8 cellular contexts compared by ENCODE assay signal in genomic region chr5:146426853-146427618, GRCh38. TPM values are rescaled to one million over a fixed set of nuclear protein-coding genes. Genes with fewer than 3 reads are reported as not detected.
A peak's percentile ranks its signal among the peaks of the same experiment; 100 is the strongest.
DNase-seq lines count a peak whose midpoint lies in the region; ATAC-seq, FAIRE-seq and TF ChIP-seq lines count a peak whose summit lies in the region.

No MANE protein-coding gene starts in this region.

- peaks cover 0 to 6% (median 4%) of the 10 kb centered on the region in 4 donors for H3K4me1 Mint-ChIP-seq in CD4-positive, CD25-positive, alpha-beta regulatory T cell

- H2BK120ac ChIP-seq in H1 (replicated peaks; ENCODE audit: low read depth, low read length) = no peak overlapping the region

- no peaks in the 10 kb centered on the region for H3K4me1 ChIP-seq in CD4-positive, CD25-positive, alpha-beta regulatory T cell (ENCODE audit: control insufficient read depth, insufficient read depth, low read length, poor library complexity, severe bottlenecking)
- no peaks in the 10 kb centered on the region for H3K4me1 ChIP-seq in PC-3 (ENCODE audit: insufficient read depth, low read length)
- no peaks in the 10 kb centered on the region; a peak in 1 of 7 replicates for H3K4me1 ChIP-seq in H1 (replicated peaks in 1 of 4; ENCODE audit: control insufficient read depth in 3 of 4, insufficient read depth in 4 of 4, low read length in 3 of 4)

- H4K91ac ChIP-seq in H1 (replicated peaks; ENCODE audit: insufficient read length, low read length) = no peak overlapping the region

- H3K4me2 ChIP-seq in PC-3 (ENCODE audit: low read length) (no peak overlapping the region), H1 (ENCODE audit: insufficient read depth in 1 of 2, low read depth in 2 of 2, low read length in 2 of 2) (no peak overlapping the region)

- peaks cover 7% of the 10 kb centered on the region for H3K27me3 ChIP-seq in CD4-positive, CD25-positive, alpha-beta regulatory T cell (ENCODE audit: control insufficient read depth, insufficient read depth, low read length)
- H3K27me3 ChIP-seq in HL-60 (ENCODE audit: insufficient read depth, poor library complexity, severe bottlenecking) = peaks cover 4% of the 10 kb centered on the region
- no peaks in the 10 kb centered on the region for H3K27me3 ChIP-seq in PC-3 (ENCODE audit: low read length)
- no peaks in the 10 kb centered on the region; a peak in 1 of 7 replicates for H3K27me3 ChIP-seq in H1 (replicated peaks in 1 of 4; ENCODE audit: control insufficient read depth in 3 of 4, extremely low read depth in 1 of 4, insufficient read depth in 3 of 4, low read length in 3 of 4)

- no peak overlapping the region for H3K4ac ChIP-seq in H1 (replicated peaks; ENCODE audit: insufficient read length, low read depth, low read length)

- H2AFZ ChIP-seq in PC-3 (ENCODE audit: low read length) (peak overlapping the region; percentile 56), H1 (ENCODE audit: low read length) (peak overlapping the region; percentile 76; the same call in 1 of the 2 replicates)

- H3F3A ChIP-seq in PC-3 (ENCODE audit: low read length, unreplicated experiment) = no peaks in the 10 kb centered on the region

- no peak overlapping the region for H2BK15ac ChIP-seq in H1 (ENCODE audit: low read length)

- peak; percentile 46 to 47 for ATAC-seq in CD4-positive, CD25-positive, alpha-beta regulatory T cell (ENCODE audit: low read depth in 2 of 2)
- ATAC-seq in GM18868 (IDR thresholded peaks at IDR 0.05; ENCODE audit: unreplicated experiment) (peak; percentile 65), PC-3 (peak; percentile 77)

- H3K14ac ChIP-seq in H1 (ENCODE audit: insufficient read length) = no peak overlapping the region

- peak; percentile 89 for TF ChIP-seq RAD21 in H1 (IDR thresholded peaks at IDR 0.05 in 1 of 2, conservative IDR thresholded peaks at IDR 0.05 in 1 of 2; ENCODE audit: low read depth in 2 of 2, low read length in 2 of 2)

- intact Hi-C loops in PC-3 (cut with micrococcal nuclease) = loop anchor here (1.0 kb wide), 1 partner anchor 136 kb away; no protein-coding TSS in a partner anchor

- 54% methylated on average over 7 of the region's 7 CpGs; no CpG with 5 or more reads in 1 of the 2 experiments for WGBS in H1 (ENCODE audit: extremely low coverage in 1 of 2, insufficient coverage in 1 of 2, insufficient read length in 1 of 2, insufficient replicate concordance in 2 of 2, low coverage in 1 of 2, low lambda C conversion rate in 2 of 2, missing lambda C conversion rate in 1 of 2), 2 experiments

- TF ChIP-seq POLR2A in H1 (IDR thresholded peaks at IDR 0.05; ENCODE audit: control extremely low read depth in 1 of 2, low read depth in 2 of 2, low read length in 2 of 2) = no peak

- no peaks in the 10 kb centered on the region for H4K20me1 ChIP-seq in PC-3 (ENCODE audit: low read length)
- H4K20me1 ChIP-seq in H1 (replicated peaks in 1 of 2; ENCODE audit: control insufficient read depth in 1 of 2, insufficient read depth in 2 of 2, low read length in 2 of 2) = no peaks in the 10 kb centered on the region

- TF ChIP-seq CTCF in HL-60 (IDR thresholded peaks at IDR 0.05; ENCODE audit: insufficient read depth, low read length) = peak; percentile 45
- TF ChIP-seq CTCF in PC-3 (conservative IDR thresholded peaks at IDR 0.05; ENCODE audit: low read depth, low read length) = peak; percentile 93
- peak in 2 of 3 experiments; percentile 59 to 68; a peak in 2 of 4 replicates for TF ChIP-seq CTCF in H1 (IDR thresholded peaks at IDR 0.05; ENCODE audit: control extremely low read depth in 1 of 3, insufficient read depth in 1 of 3, low read depth in 1 of 3, low read length in 3 of 3)

- H3K79me1 ChIP-seq in H1 (ENCODE audit: low read depth, low read length) = no peaks in the 10 kb centered on the region; the same call in 1 of the 2 replicates

- CTCF ChIA-PET in PC-3 (lab: Charles Lee) (interaction anchor here (0.5 kb wide), 1 partner anchor 55 kb away, joined by 6 read pairs; no protein-coding TSS in a partner anchor), H1 (lab: Charles Lee; ENCODE audit: partially characterized antibody) (interaction anchor here (0.5 to 5.8 kb wide), 35 partner anchors 8 to 1430 kb away, joined by 3 to 54 read pairs (median 5); partner anchors contain the start of genes POU4F3 and TCERG1)

- no peak overlapping the region for H3K18ac ChIP-seq in H1 (ENCODE audit: extremely low read depth, low read length)

- H3K36me3 ChIP-seq in CD4-positive, CD25-positive, alpha-beta regulatory T cell (ENCODE audit: control insufficient read depth, insufficient read depth, low read length) = no peaks in the 10 kb centered on the region
- H3K36me3 ChIP-seq in PC-3 (ENCODE audit: low read depth, low read length) (no peaks in the 10 kb centered on the region), H1 (ENCODE audit: control insufficient read depth in 2 of 4, insufficient read depth in 4 of 4, low read length in 3 of 4) (no peaks in the 10 kb centered on the region)

- H2BK12ac ChIP-seq in H1 (ENCODE audit: low read depth, low read length) = no peak overlapping the region

- TF ChIP-seq EP300 in H1 (IDR thresholded peaks at IDR 0.05; ENCODE audit: borderline replicate concordance in 1 of 2, low read depth in 2 of 2, low read length in 2 of 2) = no peak

- H3K4me3 ChIP-seq in CD4-positive, CD25-positive, alpha-beta regulatory T cell (ENCODE audit: low read depth, low read length) = no peak overlapping the region
- H3K4me3 ChIP-seq in HL-60 (replicated peaks; ENCODE audit: insufficient read depth, low read length) (no peak overlapping the region), PC-3 (ENCODE audit: low read length) (no peak overlapping the region), H1 (ENCODE audit: extremely low read depth in 1 of 4, insufficient read depth in 2 of 4, low read depth in 3 of 4, low read length in 4 of 4) (no peak overlapping the region)

- H2AK5ac ChIP-seq in H1 (ENCODE audit: low read depth, low read length) = no peak overlapping the region

- H3K79me2 ChIP-seq in PC-3 (ENCODE audit: low read length) = no peaks in the 10 kb centered on the region
- no peaks in the 10 kb centered on the region for H3K79me2 ChIP-seq in H1 (ENCODE audit: control insufficient read depth in 1 of 2, insufficient read depth in 2 of 2, low read length in 2 of 2)

- H3K27ac ChIP-seq in CD4-positive, CD25-positive, alpha-beta regulatory T cell (ENCODE audit: insufficient read depth, low read length, poor library complexity, severe bottlenecking) = no peak overlapping the region
- H3K27ac ChIP-seq in HL-60 (replicated peaks) = no peak overlapping the region
- H3K27ac ChIP-seq in PC-3 (ENCODE audit: low read length) = no peak overlapping the region
- no peak overlapping the region for H3K27ac ChIP-seq in H1 (ENCODE audit: low read depth, low read length)

- no peak overlapping the region for H3K27ac Mint-ChIP-seq in CD4-positive, CD25-positive, alpha-beta regulatory T cell

- H2BK20ac ChIP-seq in H1 (ENCODE audit: low read length) = no peak overlapping the region

- H4K5ac ChIP-seq in H1 (ENCODE audit: insufficient read length, low read depth, low read length) = no peak overlapping the region

- no peak overlapping the region for H4K8ac ChIP-seq in H1 (ENCODE audit: extremely low read depth, insufficient read depth, low read length)

- no peaks in the 10 kb centered on the region for H3K9me2 ChIP-seq in PC-3 (replicated peaks; ENCODE audit: low read length)

- no peaks in the 10 kb centered on the region for H3K36me3 Mint-ChIP-seq in CD4-positive, CD25-positive, alpha-beta regulatory T cell

- H3K4me3 Mint-ChIP-seq in CD4-positive, CD25-positive, alpha-beta regulatory T cell = no peak overlapping the region

- H3K56ac ChIP-seq in H1 (replicated peaks; ENCODE audit: insufficient read length, low read depth, low read length) = no peak overlapping the region

- FAIRE-seq in H1 (lab: Jason Lieb, UNC) = peak; percentile 81

- H3K9me3 Mint-ChIP-seq in CD4-positive, CD25-positive, alpha-beta regulatory T cell = no peaks in the 10 kb centered on the region

- H3K9me3 ChIP-seq in CD4-positive, CD25-positive, alpha-beta regulatory T cell (ENCODE audit: control insufficient read depth in 2 of 2, low read length in 2 of 2) = no peaks in the 10 kb centered on the region
- H3K9me3 ChIP-seq in PC-3 (ENCODE audit: low read length) (no peaks in the 10 kb centered on the region), H1 (ENCODE audit: insufficient read depth in 2 of 2, low read depth in 1 of 2, low read length in 1 of 2) (no peaks in the 10 kb centered on the region)

- no peak overlapping the region for H2BK5ac ChIP-seq in H1 (ENCODE audit: low read depth, low read length)

- POLR2A ChIA-PET in PC-3 (lab: Charles Lee; ENCODE audit: unreplicated experiment) = no interaction called here
- POLR2A ChIA-PET in H1 (lab: Charles Lee; ENCODE audit: partially characterized antibody) = no interaction called here

- H3K27me3 Mint-ChIP-seq in CD4-positive, CD25-positive, alpha-beta regulatory T cell = peaks cover 18% of the 10 kb centered on the region

- H3K23ac ChIP-seq in H1 (ENCODE audit: insufficient read length) = no peak overlapping the region

- BruUV-seq in PC-3 (replicated peaks; lab: Mats Ljungman, UMichigan) = no TSS peak

- peak in 2 of 3 donors; percentile 35 to 40 for DNase-seq in CD4-positive, CD25-positive, alpha-beta regulatory T cell
- DNase-seq in HL-60 (ENCODE audit: low read depth in 1 of 2, low spot score in 1 of 2) (no peak), PC-3 (peak; percentile 79), H1 (ENCODE audit: low read depth in 1 of 2, low spot score in 2 of 2) (no peak), midbrain (lab: John Stamatoyannopoulos, UW) (peak; percentile 51), NCI-H1048 (lab: John Stamatoyannopoulos, UW) (no peak)
- no peak for DNase-seq in stimulated activated naive CD4-positive, alpha-beta T cell treated with Interleukin-2 at 50 U/mL for 16 hours (lab: John Stamatoyannopoulos, UW)

- H3K23me2 ChIP-seq in H1 (ENCODE audit: low read depth, low read length) = no peaks in the 10 kb centered on the region

- no peak overlapping the region for H3K9ac ChIP-seq in PC-3 (ENCODE audit: low read length)
- H3K9ac ChIP-seq in H1 (replicated peaks in 1 of 4; ENCODE audit: extremely low read depth in 1 of 4, low read depth in 3 of 4, low read length in 3 of 4) = no peak overlapping the region

TF ChIP-seq in H1, 55 proteins besides CTCF, POLR2A, EP300 and RAD21 (continues in another document):
- TF ChIP-seq CHD1 (IDR thresholded peaks at IDR 0.05; ENCODE audit: low read depth, low read length) (no peak), SP1 (IDR thresholded peaks at IDR 0.05; ENCODE audit: low read depth, low read length) (no peak)

RNA-seq across cellular contexts. Expression of gene TCERG1, which starts 20.1 kb away (rescaled TPM):
- 86.9 TPM for total RNA-seq in CD4-positive, CD25-positive, alpha-beta regulatory T cell
- polyA plus RNA-seq in CD4-positive, CD25-positive, alpha-beta regulatory T cell = 10 to 100 TPM; 28.2 to 35.6 (median 29.6) TPM
- 86.0 and 96.9 TPM in 2 replicates for total RNA-seq in PC-3 (2014; rRNA removed)
- total RNA-seq in H1 (2021; fragmentation: NEBNext Ultra II Directional; extraction: Animal tissue kit (Norgen Biotek cat#: 25700)) = 105 TPM in 2 replicates
- 122 and 125 TPM in 2 replicates for polyA plus RNA-seq in H1 (2011; rRNA removed)
- 97.0 TPM for polyA plus RNA-seq in H1 (2011; cell fraction: cytosol; rRNA removed)
- polyA plus RNA-seq in H1 (2011; cell fraction: nucleus; rRNA removed) = 253 TPM
- 58.8 to 93.6 TPM (median 75.2 TPM) in 4 replicates for polyA plus RNA-seq in H1 (2012, experiment 1 of 2)
- polyA plus RNA-seq in H1 (2012, experiment 2 of 2) = 6.3 TPM
- polyA plus RNA-seq in H1 (2013, experiment 1 of 2) = 122 TPM
- 109 TPM for polyA plus RNA-seq in H1 (2013, experiment 2 of 2)
- polyA minus RNA-seq in H1 (2011; rRNA and poly(A)+ RNA removed) = 265 and 299 TPM in 2 replicates
- polyA minus RNA-seq in H1 (2011; cell fraction: cytosol; rRNA and poly(A)+ RNA removed) = 54.0 TPM
- polyA minus RNA-seq in H1 (2011; cell fraction: nucleus; rRNA and poly(A)+ RNA removed) = 393 TPM

Comparison
In these comparisons a context has a peak if more than half of its experiments do, and no peak if none do; other contexts are left out.
1. DNase-seq: peak in CD4-positive, CD25-positive, alpha-beta regulatory T cell (2 of 3), PC-3 (single experiment) and midbrain (single experiment); none in HL-60 (0 of 2), H1 (0 of 2), NCI-H1048 (single experiment) and stimulated activated naive CD4-positive, alpha-beta T cell treated with Interleukin-2 at 50 U/mL for 16 hours (single experiment).
2. Peak in every context shown above with its lines, with median percentiles within 50 percentile points of each other: ATAC-seq and CTCF ChIP-seq.